In genomic region chr2:190648289-190649034, GRCh38 we compare ENCODE assay signal across 8 cellular contexts. TPM values are rescaled to one million over a fixed set of nuclear protein-coding genes. Genes with fewer than 3 reads are reported as not detected.
A peak's percentile ranks its signal among the peaks of the same experiment; 100 is the strongest.
DNase-seq lines count a peak whose midpoint lies in the region; ATAC-seq and TF ChIP-seq lines count a peak whose summit lies in the region.

No MANE protein-coding gene starts in this region.

- H3K27ac ChIP-seq in adrenal gland = peak overlapping the region; percentile 25 to 95 (median 61)
- peak overlapping the region; percentile 98 for H3K27ac ChIP-seq in left ventricle myocardium inferior (replicated peaks)
- H3K27ac ChIP-seq in prostate gland = peak overlapping the region; percentile 86

- DNase-seq in GM12864 (ENCODE audit: low read depth) = peak; percentile 50
- DNase-seq in NCI-H1092 treated with DMSO at 0.1 percent for 48 hours (lab: John Stamatoyannopoulos, UW) = peak; percentile 58
- DNase-seq in T follicular helper cell (ENCODE audit: low read depth) = peak; percentile 91
- peak; percentile 88 to 93 (median 90) for DNase-seq in adrenal gland
- peak; percentile 94 for DNase-seq in left ventricle myocardium inferior
- DNase-seq in prostate gland (ENCODE audit: low spot score) = peak; percentile 79
- DNase-seq in ureter (ENCODE audit: low spot score) = peak; percentile 86

- H3K4me1 ChIP-seq in adrenal gland (replicated peaks in 1 of 2) (peaks cover 5 to 37% of the 10 kb centered on the region in 2 donors), left ventricle myocardium inferior (peaks cover 57% of the 10 kb centered on the region), prostate gland (replicated peaks) (peaks cover 6% of the 10 kb centered on the region)

- no peaks in the 10 kb centered on the region for H3K27me3 ChIP-seq in adrenal gland
- H3K27me3 ChIP-seq in left ventricle myocardium inferior (ENCODE audit: low read depth) = no peaks in the 10 kb centered on the region
- H3K27me3 ChIP-seq in prostate gland (replicated peaks; ENCODE audit: insufficient read depth) = no peaks in the 10 kb centered on the region

- peak overlapping the region; percentile 76 for H3K4me3 ChIP-seq in GM12864 (ENCODE audit: low read depth, low read length)
- H3K4me3 ChIP-seq in adrenal gland = peak overlapping the region in 3 of 4 donors; percentile 23 to 96 (median 45)
- peak overlapping the region; percentile 94 for H3K4me3 ChIP-seq in left ventricle myocardium inferior
- H3K4me3 ChIP-seq in prostate gland = peak overlapping the region; percentile 87 to 97

- intact Hi-C loops in adrenal gland (cut with DNase I) (loop anchor here in 1 of 2 donors (10.0 kb wide), 1 partner anchor 114 kb away; the partner anchor contains the start of gene NEMP2), left ventricle myocardium inferior (cut with micrococcal nuclease) (loop anchor here (10.0 kb wide), 1 partner anchor 64 kb away; no protein-coding TSS in a partner anchor), prostate gland (cut with DNase I) (loop anchor here (2.0 kb wide), 1 partner anchor 114 kb away; the partner anchor contains the start of gene NEMP2)

- 0 to 1% (median 1%) methylated on average over 28 to 78 of the region's 78 CpGs for WGBS in adrenal gland, 4 donors
- 1% methylated on average over 58 of the region's 78 CpGs for WGBS in prostate gland

- TF ChIP-seq CTCF in GM12864 (IDR thresholded peaks at IDR 0.05; ENCODE audit: low read depth, low read length, missing control alignments) = no peak
- TF ChIP-seq CTCF in adrenal gland (IDR thresholded peaks at IDR 0.05) = no peak
- TF ChIP-seq CTCF in left ventricle myocardium inferior (IDR thresholded peaks at IDR 0.05; ENCODE audit: borderline replicate concordance) = peak; percentile 7
- TF ChIP-seq CTCF in prostate gland (IDR thresholded peaks at IDR 0.05) = no peak

- no peaks in the 10 kb centered on the region for H3K9me3 ChIP-seq in adrenal gland (replicated peaks in 1 of 3)
- H3K9me3 ChIP-seq in left ventricle myocardium inferior (replicated peaks) = no peaks in the 10 kb centered on the region
- H3K9me3 ChIP-seq in prostate gland = no peaks in the 10 kb centered on the region

- ATAC-seq in HG02588 (IDR thresholded peaks at IDR 0.05; ENCODE audit: unreplicated experiment) = peak; percentile 67

- H3K36me3 ChIP-seq in adrenal gland (replicated peaks in 1 of 2) (no peaks in the 10 kb centered on the region), left ventricle myocardium inferior (no peaks in the 10 kb centered on the region), prostate gland (no peaks in the 10 kb centered on the region)

- peak; percentile 50 to 57 for TF ChIP-seq POLR2A in adrenal gland (IDR thresholded peaks at IDR 0.05)
- peak; percentile 45 for TF ChIP-seq POLR2A in prostate gland (IDR thresholded peaks at IDR 0.05)

RNA-seq across cellular contexts. Expression of gene NAB1, which starts 0.4 kb away (rescaled TPM):
- 10 to 100 TPM; 19.3 to 43.7 (median 29.9) TPM for total RNA-seq in adrenal gland
- 10 to 100 TPM; 13.0 to 29.9 (median 15.9) TPM for polyA plus RNA-seq in adrenal gland
- total RNA-seq in left ventricle myocardium inferior = 30.2 TPM
- 10 to 100 TPM; 36.6 to 48.6 TPM for total RNA-seq in prostate gland
- total RNA-seq in ureter = 49.7 TPM

Comparison
In these comparisons a context has a peak if more than half of its experiments do, and no peak if none do; other contexts are left out.
1. Peak in every context shown above with its lines: DNase-seq, ATAC-seq, H3K4me3 ChIP-seq and H3K27ac ChIP-seq.